In the genomic region with DNA sequence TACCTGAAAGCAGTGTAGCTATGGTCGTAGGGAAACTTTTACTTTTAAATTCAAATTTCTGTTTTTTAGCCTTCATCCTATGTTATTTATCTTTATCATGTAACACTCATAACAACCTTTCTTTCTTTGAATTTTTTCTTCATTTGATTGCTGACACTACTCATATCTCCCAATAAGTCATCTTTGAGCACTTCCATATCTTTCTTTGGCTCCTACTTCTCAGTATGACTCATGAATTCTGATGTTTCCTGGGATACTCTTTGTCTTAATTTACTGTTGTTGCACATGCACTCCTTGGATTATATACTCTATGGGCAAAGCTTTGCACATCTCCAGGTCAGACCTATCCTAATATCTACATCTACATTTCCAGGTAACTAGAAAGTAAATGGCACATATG, we compare ENCODE assay signal across 17 cellular contexts. TPM values are rescaled to one million over a fixed set of nuclear protein-coding genes. Genes with fewer than 3 reads are reported as not detected.
DNase-seq lines count a peak whose midpoint lies in the region; ATAC-seq, FAIRE-seq and TF ChIP-seq lines count a peak whose summit lies in the region.
"Had no signal": no experiment of that assay in that cellular context is flagged by ENCODE, and none has a peak within 500 bp of the region (broad histone marks: within the 10 kb centered on the region; RNA-seq: fewer than 3 reads in every experiment).

No MANE protein-coding gene starts in this region.

- H3K4me1 ChIP-seq in right lobe of liver, result peaks cover 0 to 34% (median 14%) of the 10 kb centered on the region in 4 donors
- H3K4me1 ChIP-seq: Caco-2 had no signal

- H3K4me3 ChIP-seq in bronchial epithelial cell (ENCODE audit: low read depth, low read length), result no peak overlapping the region
- H3K4me3 ChIP-seq in right lobe of liver, result no peak overlapping the region
- H3K4me3 ChIP-seq: GM23338 had no signal

- H3K9me3 ChIP-seq in right lobe of liver, result no peaks in the 10 kb centered on the region
- H3K9me3 ChIP-seq: Caco-2 had no signal

- no peak for TF ChIP-seq CTCF in bronchial epithelial cell (IDR thresholded peaks at IDR 0.05; ENCODE audit: insufficient read depth, low read length, severe bottlenecking)
- TF ChIP-seq CTCF in right lobe of liver (IDR thresholded peaks at IDR 0.05), result no peak

- no peak for DNase-seq in H54 (ENCODE audit: insufficient read length, low spot score)
- DNase-seq in M059J (ENCODE audit: low read depth), result peak; percentile 11
- DNase-seq in bronchial epithelial cell (ENCODE audit: low read depth), result peak; percentile 3
- DNase-seq in kidney glomerular epithelial cell (lab: John Stamatoyannopoulos, UW), result no peak
- DNase-seq in putamen (ENCODE audit: low spot score), result no peak
- no peak for DNase-seq in right lobe of liver
- DNase-seq: Caco-2; CD8-positive, alpha-beta memory T cell; DMS53; H9; IMR-90; KG1 had no signal

- FAIRE-seq in H54 (lab: Jason Lieb, UNC) (peak; percentile 66), bronchial epithelial cell (lab: Jason Lieb, UNC) (no peak)
- FAIRE-seq: G401.6, GM12891 had no signal

- H3K36me3 ChIP-seq in bronchial epithelial cell (ENCODE audit: control insufficient read depth, insufficient read depth, low read length), result no peaks in the 10 kb centered on the region
- H3K36me3 ChIP-seq in right lobe of liver, result no peaks in the 10 kb centered on the region

- TF ChIP-seq POLR2A in H54 (IDR thresholded peaks at IDR 0.05; ENCODE audit: low read depth, low read length) (no peak), right lobe of liver (IDR thresholded peaks at IDR 0.05) (no peak)

- ATAC-seq in GM21423 (IDR thresholded peaks at IDR 0.05; ENCODE audit: unreplicated experiment) (no peak), right lobe of liver (no peak)
- ATAC-seq: GM23338 had no signal

- H3K27ac ChIP-seq in right lobe of liver, result peak overlapping the region in 1 of 3 donors; percentile 84

- no peaks in the 10 kb centered on the region for H3K27me3 ChIP-seq in bronchial epithelial cell (ENCODE audit: control insufficient read depth, insufficient read depth, low read length)
- no peaks in the 10 kb centered on the region for H3K27me3 ChIP-seq in right lobe of liver

- intact Hi-C loops in right lobe of liver (cut with DNase I), result no loop called here

- 76% methylated on average over 1 of the region's 1 CpG for WGBS in right lobe of liver (ENCODE audit: insufficient coverage, low coverage, low lambda C conversion rate, missing lambda C conversion rate)

RNA-seq across cellular contexts. Expression of a gene that starts 18.1 kb away (rescaled TPM):
- total RNA-seq in M059J (2014; rRNA removed; shearing (Covaris generic)), result not detected in 2 replicates
- total RNA-seq in bronchial epithelial cell (not detected in 2 replicates), right lobe of liver (under 1 TPM in 1 of 6 experiments, not detected in 5; 0.22 TPM)
- total RNA-seq: A673; Caco-2; CD8-positive, alpha-beta memory T cell; GM23338; H9; IMR-90 had no signal

RNA-seq across cellular contexts. Expression of a gene that starts 19.9 kb away (rescaled TPM):
- 0.49 and 1.1 TPM in 2 replicates for total RNA-seq in M059J (2014; rRNA removed; shearing (Covaris generic))
- not detected in 2 replicates for total RNA-seq in bronchial epithelial cell
- 10 to 100 TPM in 1 of 6 experiments, 1 to 10 TPM in 2, under 1 TPM in 2, not detected in 1; 0.06 to 19.8 (median 3.2) TPM for total RNA-seq in right lobe of liver
- total RNA-seq: A673, IMR-90 had no signal

Comparison
In these comparisons a context has a peak if more than half of its experiments do, and no peak if none do; other contexts are left out.
1. DNase-seq: peak in M059J (single experiment) and bronchial epithelial cell (single experiment); none in H54 (single experiment), kidney glomerular epithelial cell (single experiment), putamen (single experiment) and right lobe of liver (0 of 3).